In the genomic region with DNA sequence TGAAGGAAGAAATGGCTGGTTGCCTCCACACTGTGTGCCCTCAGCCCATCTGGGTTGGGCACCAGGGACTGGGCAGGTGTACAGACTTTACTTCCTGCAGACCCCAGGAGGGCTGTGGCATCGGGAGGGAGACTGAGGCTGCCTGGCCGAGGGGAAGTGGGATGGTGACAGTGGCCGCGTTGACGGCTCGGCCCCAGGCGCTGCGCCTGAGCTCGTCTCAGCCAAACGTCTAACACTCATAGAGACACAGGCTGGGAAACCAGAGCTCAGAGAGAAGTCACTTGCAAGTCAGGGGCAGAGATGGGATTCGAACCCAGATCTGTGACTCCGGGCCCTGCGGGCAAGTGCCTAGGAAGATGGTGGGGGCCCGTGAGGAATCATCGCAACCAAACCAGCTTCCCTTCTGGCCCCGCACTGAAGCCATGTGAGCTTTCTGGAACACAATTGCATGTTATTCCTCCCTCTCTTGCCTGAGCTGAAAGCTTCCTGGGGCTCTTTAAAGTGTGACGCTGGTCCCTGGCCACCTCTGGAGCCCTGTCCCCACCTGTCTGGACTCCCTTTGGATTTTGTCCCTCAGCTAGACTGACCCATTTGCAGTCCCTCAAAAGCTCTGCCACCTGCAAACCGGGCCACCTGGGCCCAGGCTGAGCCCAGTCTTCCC, we compare ENCODE assay signal across 2 cellular contexts.
TF ChIP-seq lines count a peak whose summit lies in the region.

No MANE protein-coding gene starts in this region.

TF ChIP-seq in SK-N-SH, 30 proteins besides CTCF, POLR2A, EP300 and RAD21 (continued from another document):
- TF ChIP-seq, protein P1, sequence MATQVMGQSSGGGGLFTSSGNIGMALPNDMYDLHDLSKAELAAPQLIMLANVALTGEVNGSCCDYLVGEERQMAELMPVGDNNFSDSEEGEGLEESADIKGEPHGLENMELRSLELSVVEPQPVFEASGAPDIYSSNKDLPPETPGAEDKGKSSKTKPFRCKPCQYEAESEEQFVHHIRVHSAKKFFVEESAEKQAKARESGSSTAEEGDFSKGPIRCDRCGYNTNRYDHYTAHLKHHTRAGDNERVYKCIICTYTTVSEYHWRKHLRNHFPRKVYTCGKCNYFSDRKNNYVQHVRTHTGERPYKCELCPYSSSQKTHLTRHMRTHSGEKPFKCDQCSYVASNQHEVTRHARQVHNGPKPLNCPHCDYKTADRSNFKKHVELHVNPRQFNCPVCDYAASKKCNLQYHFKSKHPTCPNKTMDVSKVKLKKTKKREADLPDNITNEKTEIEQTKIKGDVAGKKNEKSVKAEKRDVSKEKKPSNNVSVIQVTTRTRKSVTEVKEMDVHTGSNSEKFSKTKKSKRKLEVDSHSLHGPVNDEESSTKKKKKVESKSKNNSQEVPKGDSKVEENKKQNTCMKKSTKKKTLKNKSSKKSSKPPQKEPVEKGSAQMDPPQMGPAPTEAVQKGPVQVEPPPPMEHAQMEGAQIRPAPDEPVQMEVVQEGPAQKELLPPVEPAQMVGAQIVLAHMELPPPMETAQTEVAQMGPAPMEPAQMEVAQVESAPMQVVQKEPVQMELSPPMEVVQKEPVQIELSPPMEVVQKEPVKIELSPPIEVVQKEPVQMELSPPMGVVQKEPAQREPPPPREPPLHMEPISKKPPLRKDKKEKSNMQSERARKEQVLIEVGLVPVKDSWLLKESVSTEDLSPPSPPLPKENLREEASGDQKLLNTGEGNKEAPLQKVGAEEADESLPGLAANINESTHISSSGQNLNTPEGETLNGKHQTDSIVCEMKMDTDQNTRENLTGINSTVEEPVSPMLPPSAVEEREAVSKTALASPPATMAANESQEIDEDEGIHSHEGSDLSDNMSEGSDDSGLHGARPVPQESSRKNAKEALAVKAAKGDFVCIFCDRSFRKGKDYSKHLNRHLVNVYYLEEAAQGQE (IDR thresholded peaks at IDR 0.05; ENCODE audit: low read depth, low read length), result no peak
- no peak for TF ChIP-seq RFX5 (IDR thresholded peaks at IDR 0.05; ENCODE audit: low read length)
- TF ChIP-seq NRF1 (IDR thresholded peaks at IDR 0.05; ENCODE audit: low read depth, low read length), result no peak

TF ChIP-seq in SK-N-SH treated with all-trans-retinoic acid at 6 μM for 48 hours, 23 proteins besides CTCF, POLR2A, EP300 and RAD21 (continued from another document):
- TF ChIP-seq, protein P2, sequence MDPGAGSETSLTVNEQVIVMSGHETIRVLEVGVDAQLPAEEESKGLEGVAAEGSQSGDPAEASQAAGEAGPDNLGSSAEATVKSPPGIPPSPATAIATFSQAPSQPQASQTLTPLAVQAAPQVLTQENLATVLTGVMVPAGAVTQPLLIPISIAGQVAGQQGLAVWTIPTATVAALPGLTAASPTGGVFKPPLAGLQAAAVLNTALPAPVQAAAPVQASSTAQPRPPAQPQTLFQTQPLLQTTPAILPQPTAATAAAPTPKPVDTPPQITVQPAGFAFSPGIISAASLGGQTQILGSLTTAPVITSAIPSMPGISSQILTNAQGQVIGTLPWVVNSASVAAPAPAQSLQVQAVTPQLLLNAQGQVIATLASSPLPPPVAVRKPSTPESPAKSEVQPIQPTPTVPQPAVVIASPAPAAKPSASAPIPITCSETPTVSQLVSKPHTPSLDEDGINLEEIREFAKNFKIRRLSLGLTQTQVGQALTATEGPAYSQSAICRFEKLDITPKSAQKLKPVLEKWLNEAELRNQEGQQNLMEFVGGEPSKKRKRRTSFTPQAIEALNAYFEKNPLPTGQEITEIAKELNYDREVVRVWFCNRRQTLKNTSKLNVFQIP (CRISPR knock-in tag; IDR thresholded peaks at IDR 0.05; ENCODE audit: borderline replicate concordance, low read depth), result no peak
- TF ChIP-seq SNAI2 (CRISPR knock-in tag; IDR thresholded peaks at IDR 0.05) (no peak), GLIS3 (CRISPR knock-in tag; IDR thresholded peaks at IDR 0.05) (no peak)
TF ChIP-seq in SK-N-SH treated with all-trans-retinoic acid at 6 μM for 48 hours: peak in this region for 0.
